In the genomic region with DNA sequence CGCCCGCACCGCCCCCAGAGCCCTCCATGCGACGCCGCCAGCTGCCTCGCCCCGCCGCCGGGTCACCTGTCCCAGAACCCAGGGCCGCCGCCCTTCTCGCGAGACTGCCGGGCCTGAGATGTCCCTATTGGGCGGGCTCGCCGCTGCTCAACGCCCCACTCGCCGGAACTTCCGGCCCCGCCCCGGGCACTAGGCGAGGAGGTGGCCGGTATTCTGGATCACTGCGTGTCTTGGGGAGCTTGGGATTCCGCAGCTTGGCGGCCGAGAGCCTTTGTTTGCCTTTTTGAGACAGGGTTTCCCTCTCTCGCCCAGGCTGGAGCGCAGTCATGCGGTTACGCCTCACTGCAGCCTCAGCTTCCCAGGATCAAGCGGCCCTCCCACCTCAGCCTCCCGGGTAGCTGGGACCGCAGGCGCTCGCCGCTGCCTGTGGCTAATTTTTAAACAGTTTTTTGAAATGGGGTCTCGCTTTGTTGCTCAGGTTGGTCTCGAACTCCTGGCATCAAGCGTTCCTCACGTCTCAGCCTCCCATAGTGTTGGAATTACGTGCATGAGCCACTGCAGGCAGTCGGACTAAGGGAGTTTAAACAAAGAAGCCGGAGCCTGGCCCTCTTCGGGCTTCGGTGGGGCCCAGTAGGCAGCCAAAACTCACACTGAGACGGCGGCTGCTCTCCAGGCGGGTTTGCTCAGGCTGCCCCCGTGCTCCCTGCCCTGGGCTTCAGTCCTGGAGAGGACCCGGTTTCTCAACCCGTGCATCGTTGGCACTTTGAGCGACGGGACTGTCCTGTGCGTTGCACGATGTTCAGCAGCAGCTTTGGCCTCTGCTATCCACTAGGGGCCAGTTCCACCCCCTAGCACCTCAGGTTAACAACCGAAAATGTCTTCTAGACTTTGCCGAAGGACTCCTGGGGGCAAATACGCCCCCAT, we compare ENCODE assay signal across 1 cellular context.
TF ChIP-seq lines count a peak whose summit lies in the region.

A gene (minus strand): TSS at position 43 of the 924 bp plus-strand sequence. CDS start 15 bp downstream, at position 28.

TF ChIP-seq in HepG2, 621 proteins besides CTCF, POLR2A, EP300 and RAD21 (continued from another document and continues in another):
- TF ChIP-seq YEATS2 (CRISPR knock-in tag; IDR thresholded peaks at IDR 0.05; ENCODE audit: borderline replicate concordance) (peak; percentile 97), PCBP2 (optimal IDR thresholded peaks at IDR 0.05; ENCODE audit: low read depth, low read length, poor library complexity, severe bottlenecking) (no peak), NCOR1 (IDR thresholded peaks at IDR 0.05; ENCODE audit: borderline replicate concordance, low read length) (no peak), SP2 (CRISPR knock-in tag; IDR thresholded peaks at IDR 0.05) (peak; percentile 94), POLR2G (IDR thresholded peaks at IDR 0.05; ENCODE audit: low read depth, low read length) (peak; percentile 94), SCMH1 (CRISPR knock-in tag; IDR thresholded peaks at IDR 0.05; ENCODE audit: borderline replicate concordance) (no peak), ZNF552 (CRISPR knock-in tag; IDR thresholded peaks at IDR 0.05; ENCODE audit: borderline replicate concordance) (no peak), HNF4A (CRISPR knock-in tag; IDR thresholded peaks at IDR 0.05) (no peak; the same call in 1 of the 2 replicates), NFIC (IDR thresholded peaks at IDR 0.05; ENCODE audit: low read length) (no peak), SRF (IDR thresholded peaks at IDR 0.05; ENCODE audit: low read depth, low read length) (0 out of 2 replicates have a peak, but pooled peaks have one; percentile 16), RNF2 (conservative IDR thresholded peaks at IDR 0.05; ENCODE audit: low read depth) (peak; percentile 23; the same call in 1 of the 2 replicates), ZNF788 (CRISPR knock-in tag; IDR thresholded peaks at IDR 0.05; ENCODE audit: borderline replicate concordance) (peak; percentile 44; the same call in 1 of the 2 replicates), HDAC1 (CRISPR knock-in tag; IDR thresholded peaks at IDR 0.05) (peak; percentile 72), ZFP62 (CRISPR knock-in tag; IDR thresholded peaks at IDR 0.05) (no peak), SKI (IDR thresholded peaks at IDR 0.05; ENCODE audit: partially characterized antibody) (no peak), ZNF501 (CRISPR knock-in tag; IDR thresholded peaks at IDR 0.05) (peak; percentile 91), KDM5B (CRISPR knock-in tag; IDR thresholded peaks at IDR 0.05; ENCODE audit: borderline replicate concordance) (peak; percentile 79), NFE2L1 (CRISPR knock-in tag; IDR thresholded peaks at IDR 0.05; ENCODE audit: borderline replicate concordance) (no peak), ZBTB3 (CRISPR knock-in tag; IDR thresholded peaks at IDR 0.05; ENCODE audit: borderline replicate concordance, low read depth) (no peak), ZNF430 (CRISPR knock-in tag; IDR thresholded peaks at IDR 0.05) (peak; percentile 80; the same call in 1 of the 2 replicates), NCOA2 (CRISPR knock-in tag; IDR thresholded peaks at IDR 0.05) (peak; percentile 20; the same call in 1 of the 2 replicates), THAP11 (CRISPR knock-in tag; IDR thresholded peaks at IDR 0.05) (peak; percentile 85), GATAD1 (CRISPR knock-in tag; IDR thresholded peaks at IDR 0.05) (peak; percentile 89), ZNF790 (CRISPR knock-in tag; IDR thresholded peaks at IDR 0.05; ENCODE audit: borderline replicate concordance) (peak; percentile 24; the same call in 1 of the 2 replicates), ZFP41 (CRISPR knock-in tag; IDR thresholded peaks at IDR 0.05; ENCODE audit: borderline replicate concordance) (no peak), ZMYM2 (CRISPR knock-in tag; IDR thresholded peaks at IDR 0.05) (peak; percentile 64; the same call in 1 of the 2 replicates), ZSCAN29 (CRISPR knock-in tag; conservative IDR thresholded peaks at IDR 0.05) (0 out of 2 replicates have a peak, but pooled peaks have one; percentile 20), PHF20 (CRISPR knock-in tag; IDR thresholded peaks at IDR 0.05) (peak; percentile 72)
- TF ChIP-seq, protein P1, sequence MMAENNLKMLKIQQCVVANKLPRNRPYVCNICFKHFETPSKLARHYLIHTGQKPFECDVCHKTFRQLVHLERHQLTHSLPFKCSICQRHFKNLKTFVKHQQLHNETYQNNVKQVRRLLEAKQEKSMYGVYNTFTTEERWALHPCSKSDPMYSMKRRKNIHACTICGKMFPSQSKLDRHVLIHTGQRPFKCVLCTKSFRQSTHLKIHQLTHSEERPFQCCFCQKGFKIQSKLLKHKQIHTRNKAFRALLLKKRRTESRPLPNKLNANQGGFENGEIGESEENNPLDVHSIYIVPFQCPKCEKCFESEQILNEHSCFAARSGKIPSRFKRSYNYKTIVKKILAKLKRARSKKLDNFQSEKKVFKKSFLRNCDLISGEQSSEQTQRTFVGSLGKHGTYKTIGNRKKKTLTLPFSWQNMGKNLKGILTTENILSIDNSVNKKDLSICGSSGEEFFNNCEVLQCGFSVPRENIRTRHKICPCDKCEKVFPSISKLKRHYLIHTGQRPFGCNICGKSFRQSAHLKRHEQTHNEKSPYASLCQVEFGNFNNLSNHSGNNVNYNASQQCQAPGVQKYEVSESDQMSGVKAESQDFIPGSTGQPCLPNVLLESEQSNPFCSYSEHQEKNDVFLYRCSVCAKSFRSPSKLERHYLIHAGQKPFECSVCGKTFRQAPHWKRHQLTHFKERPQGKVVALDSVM (CRISPR knock-in tag; IDR thresholded peaks at IDR 0.05) = no peak; the same call in 1 of the 2 replicates
- TF ChIP-seq, protein P2, sequence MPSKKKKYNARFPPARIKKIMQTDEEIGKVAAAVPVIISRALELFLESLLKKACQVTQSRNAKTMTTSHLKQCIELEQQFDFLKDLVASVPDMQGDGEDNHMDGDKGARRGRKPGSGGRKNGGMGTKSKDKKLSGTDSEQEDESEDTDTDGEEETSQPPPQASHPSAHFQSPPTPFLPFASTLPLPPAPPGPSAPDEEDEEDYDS (CRISPR knock-in tag; IDR thresholded peaks at IDR 0.05) = peak; percentile 77
- TF ChIP-seq, protein P3, sequence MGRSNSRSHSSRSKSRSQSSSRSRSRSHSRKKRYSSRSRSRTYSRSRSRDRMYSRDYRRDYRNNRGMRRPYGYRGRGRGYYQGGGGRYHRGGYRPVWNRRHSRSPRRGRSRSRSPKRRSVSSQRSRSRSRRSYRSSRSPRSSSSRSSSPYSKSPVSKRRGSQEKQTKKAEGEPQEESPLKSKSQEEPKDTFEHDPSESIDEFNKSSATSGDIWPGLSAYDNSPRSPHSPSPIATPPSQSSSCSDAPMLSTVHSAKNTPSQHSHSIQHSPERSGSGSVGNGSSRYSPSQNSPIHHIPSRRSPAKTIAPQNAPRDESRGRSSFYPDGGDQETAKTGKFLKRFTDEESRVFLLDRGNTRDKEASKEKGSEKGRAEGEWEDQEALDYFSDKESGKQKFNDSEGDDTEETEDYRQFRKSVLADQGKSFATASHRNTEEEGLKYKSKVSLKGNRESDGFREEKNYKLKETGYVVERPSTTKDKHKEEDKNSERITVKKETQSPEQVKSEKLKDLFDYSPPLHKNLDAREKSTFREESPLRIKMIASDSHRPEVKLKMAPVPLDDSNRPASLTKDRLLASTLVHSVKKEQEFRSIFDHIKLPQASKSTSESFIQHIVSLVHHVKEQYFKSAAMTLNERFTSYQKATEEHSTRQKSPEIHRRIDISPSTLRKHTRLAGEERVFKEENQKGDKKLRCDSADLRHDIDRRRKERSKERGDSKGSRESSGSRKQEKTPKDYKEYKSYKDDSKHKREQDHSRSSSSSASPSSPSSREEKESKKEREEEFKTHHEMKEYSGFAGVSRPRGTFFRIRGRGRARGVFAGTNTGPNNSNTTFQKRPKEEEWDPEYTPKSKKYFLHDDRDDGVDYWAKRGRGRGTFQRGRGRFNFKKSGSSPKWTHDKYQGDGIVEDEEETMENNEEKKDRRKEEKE (IDR thresholded peaks at IDR 0.05) = no peak
- TF ChIP-seq, protein P4, sequence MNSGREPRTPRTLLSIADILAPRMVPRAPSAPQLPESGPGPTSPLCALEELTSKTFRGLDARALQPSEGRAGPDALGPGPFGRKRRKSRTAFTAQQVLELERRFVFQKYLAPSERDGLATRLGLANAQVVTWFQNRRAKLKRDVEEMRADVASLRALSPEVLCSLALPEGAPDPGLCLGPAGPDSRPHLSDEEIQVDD (CRISPR knock-in tag; IDR thresholded peaks at IDR 0.05; ENCODE audit: borderline replicate concordance) = 0 out of 2 replicates have a peak, but pooled peaks have one; percentile 27
- TF ChIP-seq, protein P5, sequence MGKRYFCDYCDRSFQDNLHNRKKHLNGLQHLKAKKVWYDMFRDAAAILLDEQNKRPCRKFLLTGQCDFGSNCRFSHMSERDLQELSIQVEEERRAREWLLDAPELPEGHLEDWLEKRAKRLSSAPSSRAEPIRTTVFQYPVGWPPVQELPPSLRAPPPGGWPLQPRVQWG (CRISPR knock-in tag; IDR thresholded peaks at IDR 0.05; ENCODE audit: borderline replicate concordance, low read depth) = no peak
- TF ChIP-seq, protein P6, sequence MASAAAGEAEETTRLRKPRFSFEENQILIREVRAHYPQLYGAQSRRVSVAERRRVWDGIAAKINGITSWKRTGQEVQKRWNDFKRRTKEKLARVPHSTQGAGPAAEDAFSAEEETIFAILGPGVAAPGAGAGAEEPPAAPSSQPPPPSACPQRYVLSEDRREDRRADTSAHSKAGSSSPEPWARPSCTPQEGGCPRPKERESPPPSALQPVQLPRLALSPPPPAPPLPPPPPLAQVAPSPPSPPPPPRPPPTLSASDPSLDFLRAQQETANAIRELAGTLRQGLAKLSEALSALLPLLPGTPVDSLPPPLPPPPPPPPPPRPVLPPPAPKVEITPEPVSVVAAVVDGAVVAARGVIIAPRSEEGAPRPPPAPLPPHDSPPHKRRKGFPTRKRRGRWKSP (CRISPR knock-in tag; IDR thresholded peaks at IDR 0.05) = 0 out of 2 replicates have a peak, but pooled peaks have one; percentile 20
- TF ChIP-seq, protein P7, sequence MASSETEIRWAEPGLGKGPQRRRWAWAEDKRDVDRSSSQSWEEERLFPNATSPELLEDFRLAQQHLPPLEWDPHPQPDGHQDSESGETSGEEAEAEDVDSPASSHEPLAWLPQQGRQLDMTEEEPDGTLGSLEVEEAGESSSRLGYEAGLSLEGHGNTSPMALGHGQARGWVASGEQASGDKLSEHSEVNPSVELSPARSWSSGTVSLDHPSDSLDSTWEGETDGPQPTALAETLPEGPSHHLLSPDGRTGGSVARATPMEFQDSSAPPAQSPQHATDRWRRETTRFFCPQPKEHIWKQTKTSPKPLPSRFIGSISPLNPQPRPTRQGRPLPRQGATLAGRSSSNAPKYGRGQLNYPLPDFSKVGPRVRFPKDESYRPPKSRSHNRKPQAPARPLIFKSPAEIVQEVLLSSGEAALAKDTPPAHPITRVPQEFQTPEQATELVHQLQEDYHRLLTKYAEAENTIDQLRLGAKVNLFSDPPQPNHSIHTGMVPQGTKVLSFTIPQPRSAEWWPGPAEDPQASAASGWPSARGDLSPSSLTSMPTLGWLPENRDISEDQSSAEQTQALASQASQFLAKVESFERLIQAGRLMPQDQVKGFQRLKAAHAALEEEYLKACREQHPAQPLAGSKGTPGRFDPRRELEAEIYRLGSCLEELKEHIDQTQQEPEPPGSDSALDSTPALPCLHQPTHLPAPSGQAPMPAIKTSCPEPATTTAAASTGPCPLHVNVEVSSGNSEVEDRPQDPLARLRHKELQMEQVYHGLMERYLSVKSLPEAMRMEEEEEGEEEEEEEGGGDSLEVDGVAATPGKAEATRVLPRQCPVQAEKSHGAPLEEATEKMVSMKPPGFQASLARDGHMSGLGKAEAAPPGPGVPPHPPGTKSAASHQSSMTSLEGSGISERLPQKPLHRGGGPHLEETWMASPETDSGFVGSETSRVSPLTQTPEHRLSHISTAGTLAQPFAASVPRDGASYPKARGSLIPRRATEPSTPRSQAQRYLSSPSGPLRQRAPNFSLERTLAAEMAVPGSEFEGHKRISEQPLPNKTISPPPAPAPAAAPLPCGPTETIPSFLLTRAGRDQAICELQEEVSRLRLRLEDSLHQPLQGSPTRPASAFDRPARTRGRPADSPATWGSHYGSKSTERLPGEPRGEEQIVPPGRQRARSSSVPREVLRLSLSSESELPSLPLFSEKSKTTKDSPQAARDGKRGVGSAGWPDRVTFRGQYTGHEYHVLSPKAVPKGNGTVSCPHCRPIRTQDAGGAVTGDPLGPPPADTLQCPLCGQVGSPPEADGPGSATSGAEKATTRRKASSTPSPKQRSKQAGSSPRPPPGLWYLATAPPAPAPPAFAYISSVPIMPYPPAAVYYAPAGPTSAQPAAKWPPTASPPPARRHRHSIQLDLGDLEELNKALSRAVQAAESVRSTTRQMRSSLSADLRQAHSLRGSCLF (CRISPR knock-in tag; IDR thresholded peaks at IDR 0.05; ENCODE audit: borderline replicate concordance) = 0 out of 2 replicates have a peak, but pooled peaks have one; percentile 63
- TF ChIP-seq, protein P8, sequence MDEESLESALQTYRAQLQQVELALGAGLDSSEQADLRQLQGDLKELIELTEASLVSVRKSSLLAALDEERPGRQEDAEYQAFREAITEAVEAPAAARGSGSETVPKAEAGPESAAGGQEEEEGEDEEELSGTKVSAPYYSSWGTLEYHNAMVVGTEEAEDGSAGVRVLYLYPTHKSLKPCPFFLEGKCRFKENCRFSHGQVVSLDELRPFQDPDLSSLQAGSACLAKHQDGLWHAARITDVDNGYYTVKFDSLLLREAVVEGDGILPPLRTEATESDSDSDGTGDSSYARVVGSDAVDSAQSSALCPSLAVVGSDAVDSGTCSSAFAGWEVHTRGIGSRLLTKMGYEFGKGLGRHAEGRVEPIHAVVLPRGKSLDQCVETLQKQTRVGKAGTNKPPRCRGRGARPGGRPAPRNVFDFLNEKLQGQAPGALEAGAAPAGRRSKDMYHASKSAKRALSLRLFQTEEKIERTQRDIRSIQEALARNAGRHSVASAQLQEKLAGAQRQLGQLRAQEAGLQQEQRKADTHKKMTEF (CRISPR knock-in tag; IDR thresholded peaks at IDR 0.05) = peak; percentile 46; the same call in 1 of the 2 replicates
- TF ChIP-seq, protein P9, sequence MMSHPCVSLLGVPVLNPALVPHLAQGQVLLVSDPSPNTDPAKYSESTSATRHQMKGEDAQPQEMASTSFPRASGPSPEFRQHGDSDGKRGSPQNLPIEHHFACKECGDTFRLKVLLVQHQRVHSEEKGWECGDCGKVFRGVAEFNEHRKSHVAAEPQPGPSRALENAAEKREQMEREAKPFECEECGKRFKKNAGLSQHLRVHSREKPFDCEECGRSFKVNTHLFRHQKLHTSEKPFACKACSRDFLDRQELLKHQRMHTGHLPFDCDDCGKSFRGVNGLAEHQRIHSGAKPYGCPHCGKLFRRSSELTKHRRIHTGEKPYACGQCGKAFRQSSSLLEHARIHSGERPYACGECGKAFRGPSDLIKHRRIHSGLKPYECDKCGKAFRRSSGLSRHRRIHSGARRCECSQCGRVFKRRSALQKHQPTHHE (CRISPR knock-in tag; IDR thresholded peaks at IDR 0.05; ENCODE audit: borderline replicate concordance) = peak; percentile 75; the same call in 1 of the 2 replicates
- TF ChIP-seq, protein P10, sequence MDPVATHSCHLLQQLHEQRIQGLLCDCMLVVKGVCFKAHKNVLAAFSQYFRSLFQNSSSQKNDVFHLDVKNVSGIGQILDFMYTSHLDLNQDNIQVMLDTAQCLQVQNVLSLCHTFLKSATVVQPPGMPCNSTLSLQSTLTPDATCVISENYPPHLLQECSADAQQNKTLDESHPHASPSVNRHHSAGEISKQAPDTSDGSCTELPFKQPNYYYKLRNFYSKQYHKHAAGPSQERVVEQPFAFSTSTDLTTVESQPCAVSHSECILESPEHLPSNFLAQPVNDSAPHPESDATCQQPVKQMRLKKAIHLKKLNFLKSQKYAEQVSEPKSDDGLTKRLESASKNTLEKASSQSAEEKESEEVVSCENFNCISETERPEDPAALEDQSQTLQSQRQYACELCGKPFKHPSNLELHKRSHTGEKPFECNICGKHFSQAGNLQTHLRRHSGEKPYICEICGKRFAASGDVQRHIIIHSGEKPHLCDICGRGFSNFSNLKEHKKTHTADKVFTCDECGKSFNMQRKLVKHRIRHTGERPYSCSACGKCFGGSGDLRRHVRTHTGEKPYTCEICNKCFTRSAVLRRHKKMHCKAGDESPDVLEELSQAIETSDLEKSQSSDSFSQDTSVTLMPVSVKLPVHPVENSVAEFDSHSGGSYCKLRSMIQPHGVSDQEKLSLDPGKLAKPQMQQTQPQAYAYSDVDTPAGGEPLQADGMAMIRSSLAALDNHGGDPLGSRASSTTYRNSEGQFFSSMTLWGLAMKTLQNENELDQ (CRISPR knock-in tag; IDR thresholded peaks at IDR 0.05; ENCODE audit: borderline replicate concordance) = peak; percentile 62; the same call in 1 of the 2 replicates
